8 cellular contexts compared by ENCODE assay signal in the genomic region with DNA sequence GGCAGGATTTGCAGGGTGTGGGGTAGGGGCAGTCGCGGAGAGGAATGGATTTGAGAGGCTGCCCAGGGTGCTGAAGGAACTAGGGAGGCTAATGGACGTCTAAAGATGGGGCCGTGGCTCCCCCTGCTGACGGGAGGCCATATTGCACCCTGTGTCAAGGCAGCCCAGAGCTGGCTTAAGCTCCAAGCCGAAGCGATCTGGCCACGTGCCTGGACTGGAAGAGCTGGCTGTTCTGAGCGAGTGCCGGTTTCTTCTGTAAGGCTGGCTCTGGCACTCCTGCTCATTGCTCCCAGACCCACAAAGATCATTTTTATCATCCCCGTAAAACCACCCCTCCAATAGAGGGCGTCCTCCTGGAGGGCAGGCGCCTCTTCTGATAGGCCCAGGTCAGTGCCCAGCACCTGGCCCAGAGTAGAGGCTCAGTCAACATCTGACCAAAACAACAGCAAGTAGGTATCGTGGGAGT. TPM values are rescaled to one million over a fixed set of nuclear protein-coding genes. Genes with fewer than 3 reads are reported as not detected.
A peak's percentile ranks its signal among the peaks of the same experiment; 100 is the strongest.
DNase-seq lines count a peak whose midpoint lies in the region; ATAC-seq and TF ChIP-seq lines count a peak whose summit lies in the region.

No MANE protein-coding gene starts in this region.

- peaks cover 7% of the 10 kb centered on the region for H3K4me1 Mint-ChIP-seq in activated CD4-positive, alpha-beta T cell treated with anti-CD3 and anti-CD28 coated beads, Interleukin-2, amount 10 ng/mL, durations not matched to agents 7 days and 5 days

- 19% methylated on average over 14 of the region's 14 CpGs for WGBS in liver

- peak; percentile 60 for DNase-seq in DMS 273 treated with DMSO at 0.1 percent for 48 hours (lab: John Stamatoyannopoulos, UW)
- peak; percentile 54 for DNase-seq in NCI-H446 treated with DMSO at 0.1 percent for 48 hours (lab: John Stamatoyannopoulos, UW)
- DNase-seq in activated CD4-positive, alpha-beta T cell treated with anti-CD3 and anti-CD28 coated beads, Interleukin-2, amount 10 ng/mL, durations not matched to agents 7 days and 5 days, result peak; percentile 76
- peak; percentile 79 for DNase-seq in colonic mucosa
- peak; percentile 63 to 74 for DNase-seq in stimulated activated CD4-positive, alpha-beta T cell treated with anti-CD3 and anti-CD28 coated beads, Interleukin-4, amount 100 ng/mL, for 4 hours

- CTCF ChIA-PET in activated CD4-positive, alpha-beta T cell treated with anti-CD3 and anti-CD28 coated beads, Interleukin-2, amount 10 ng/mL, durations not matched to agents 7 days and 5 days (lab: Charles Lee), result interaction anchor here (0.6 to 2.9 kb wide), 16 partner anchors 11 to 726 kb away, joined by 3 to 13 read pairs (median 4); no protein-coding TSS in a partner anchor

- no peaks in the 10 kb centered on the region for H3K27me3 ChIP-seq in colonic mucosa
- peaks cover 0 to 3% (median 0%) of the 10 kb centered on the region in 4 donors for H3K27me3 ChIP-seq in liver (ENCODE audit: control insufficient read depth in 4 of 4, insufficient read depth in 4 of 4, low read length in 3 of 4)

- H3K36me3 Mint-ChIP-seq in activated CD4-positive, alpha-beta T cell treated with anti-CD3 and anti-CD28 coated beads, Interleukin-2, amount 10 ng/mL, durations not matched to agents 7 days and 5 days (ENCODE audit: low read depth), result no peaks in the 10 kb centered on the region

- no peaks in the 10 kb centered on the region for H3K9me3 Mint-ChIP-seq in activated CD4-positive, alpha-beta T cell treated with anti-CD3 and anti-CD28 coated beads, Interleukin-2, amount 10 ng/mL, durations not matched to agents 7 days and 5 days

- no peaks in the 10 kb centered on the region for H3K4me1 ChIP-seq in colonic mucosa
- peaks cover 0 to 2% (median 1%) of the 10 kb centered on the region in 4 donors for H3K4me1 ChIP-seq in liver (ENCODE audit: control insufficient read depth in 4 of 4, insufficient read depth in 4 of 4, low read length in 3 of 4)

- peak overlapping the region; percentile 33 for H3K27ac Mint-ChIP-seq in activated CD4-positive, alpha-beta T cell treated with anti-CD3 and anti-CD28 coated beads, Interleukin-2, amount 10 ng/mL, durations not matched to agents 7 days and 5 days

- TF ChIP-seq RAD21 in liver (IDR thresholded peaks at IDR 0.05), result peak; percentile 77 to 86

- H3K9me3 ChIP-seq in colonic mucosa (no peaks in the 10 kb centered on the region), liver (ENCODE audit: control insufficient read depth in 4 of 4, low read length in 3 of 4) (no peaks in the 10 kb centered on the region)

- ATAC-seq in HG02571 (IDR thresholded peaks at IDR 0.05; ENCODE audit: unreplicated experiment), result peak; percentile 50
- no peak for ATAC-seq in HG02763 (IDR thresholded peaks at IDR 0.05; ENCODE audit: unreplicated experiment)

- H3K36me3 ChIP-seq in colonic mucosa, result no peaks in the 10 kb centered on the region
- H3K36me3 ChIP-seq in liver (ENCODE audit: control insufficient read depth in 4 of 4, insufficient read depth in 3 of 4, low read depth in 1 of 4, low read length in 3 of 4), result no peaks in the 10 kb centered on the region

- intact Hi-C loops in colonic mucosa (cut with DNase I), result loop anchor here (5.0 to 10.0 kb wide), 3 partner anchors 116 to 713 kb away; no protein-coding TSS in a partner anchor

- no peak overlapping the region for H3K27ac ChIP-seq in colonic mucosa
- H3K27ac ChIP-seq in liver (ENCODE audit: low read depth in 1 of 2, low read length in 2 of 2), result no peak overlapping the region

- H3K9ac ChIP-seq in colonic mucosa (ENCODE audit: low read depth in 2 of 2, low read length in 2 of 2), result no peak overlapping the region
- H3K9ac ChIP-seq in liver (ENCODE audit: low read depth in 1 of 2, low read length in 2 of 2), result no peak overlapping the region

- H3K4me3 ChIP-seq in colonic mucosa (no peak overlapping the region), liver (ENCODE audit: low read depth in 1 of 3, low read length in 3 of 3) (no peak overlapping the region)

- peak overlapping the region; percentile 69 for H3K4me3 Mint-ChIP-seq in activated CD4-positive, alpha-beta T cell treated with anti-CD3 and anti-CD28 coated beads, Interleukin-2, amount 10 ng/mL, durations not matched to agents 7 days and 5 days

- TF ChIP-seq CTCF in colonic mucosa (IDR thresholded peaks at IDR 0.05) (peak; percentile 60), liver (IDR thresholded peaks at IDR 0.05; ENCODE audit: low read depth, low read length, missing input control) (peak; percentile 82)

- POLR2A ChIA-PET in activated CD4-positive, alpha-beta T cell treated with anti-CD3 and anti-CD28 coated beads, Interleukin-2, amount 10 ng/mL, durations not matched to agents 7 days and 5 days (lab: Charles Lee), result interaction anchor here (0.6 kb wide), 1 partner anchor 12 kb away, joined by 3 read pairs; no protein-coding TSS in a partner anchor

- peaks cover 22% of the 10 kb centered on the region for H3K27me3 Mint-ChIP-seq in activated CD4-positive, alpha-beta T cell treated with anti-CD3 and anti-CD28 coated beads, Interleukin-2, amount 10 ng/mL, durations not matched to agents 7 days and 5 days

TF ChIP-seq in liver, 16 proteins besides CTCF, POLR2A, EP300 and RAD21 (continues in another document):
- no peak for TF ChIP-seq JUND (IDR thresholded peaks at IDR 0.05)
- no peak for TF ChIP-seq ATF3 (IDR thresholded peaks at IDR 0.05)
- no peak for TF ChIP-seq FOXA2 (IDR thresholded peaks at IDR 0.05)
- no peak for TF ChIP-seq EGR1 (IDR thresholded peaks at IDR 0.05; ENCODE audit: low read depth in 2 of 2)
- TF ChIP-seq REST (IDR thresholded peaks at IDR 0.05), result no peak
- no peak for TF ChIP-seq TAF1 (conservative IDR thresholded peaks at IDR 0.05)
- TF ChIP-seq HNF4A (conservative IDR thresholded peaks at IDR 0.05), result no peak
- TF ChIP-seq SP1 (IDR thresholded peaks at IDR 0.05), result no peak
- no peak for TF ChIP-seq NR2F2 (IDR thresholded peaks at IDR 0.05)
- no peak for TF ChIP-seq GABPA (IDR thresholded peaks at IDR 0.05 in 1 of 2, conservative IDR thresholded peaks at IDR 0.05 in 1 of 2)

RNA-seq across cellular contexts. Expression of gene PNCK, which starts 5.6 kb away (rescaled TPM):
- total RNA-seq in activated CD4-positive, alpha-beta T cell treated with anti-CD3 and anti-CD28 coated beads, Interleukin-2, amount 10 ng/mL, durations not matched to agents 7 days and 5 days, result not detected
- 10 to 100 TPM in 1 of 2 donors, 1 to 10 TPM in 1; 1.9 to 11.1 TPM for total RNA-seq in colonic mucosa
- total RNA-seq in liver, result under 1 TPM in 1 of 2 donors, not detected in 1; 0.17 TPM
- under 1 TPM in 1 of 2 donors, not detected in 1; 0.02 TPM for polyA plus RNA-seq in liver

RNA-seq across cellular contexts. Expression of gene SLC6A8, which starts 19.8 kb away (rescaled TPM):
- under 1 TPM; 0.65 to 0.69 TPM for total RNA-seq in activated CD4-positive, alpha-beta T cell treated with anti-CD3 and anti-CD28 coated beads, Interleukin-2, amount 10 ng/mL, durations not matched to agents 7 days and 5 days
- total RNA-seq in colonic mucosa, result 100 to 1,000 TPM; 197 to 435 TPM
- 10 to 100 TPM in 1 of 2 donors, under 1 TPM in 1; 0.84 to 44.4 TPM for total RNA-seq in liver
- polyA plus RNA-seq in liver, result 1 to 10 TPM in 1 of 2 donors, under 1 TPM in 1; 0.25 to 1.9 TPM

RNA-seq across cellular contexts. Expression of gene DUSP9, which starts 21.0 kb away (rescaled TPM):
- total RNA-seq in activated CD4-positive, alpha-beta T cell treated with anti-CD3 and anti-CD28 coated beads, Interleukin-2, amount 10 ng/mL, durations not matched to agents 7 days and 5 days, result not detected
- total RNA-seq in colonic mucosa, result under 1 TPM in 1 of 2 donors, not detected in 1; 0.49 TPM
- 100 to 1,000 TPM in 1 of 2 donors, 1 to 10 TPM in 1; 1.9 to 164 TPM for total RNA-seq in liver
- under 1 TPM; 0.42 to 0.90 TPM for polyA plus RNA-seq in liver

RNA-seq across cellular contexts. Expression of gene BCAP31, which starts 56.2 kb away (rescaled TPM):
- total RNA-seq in activated CD4-positive, alpha-beta T cell treated with anti-CD3 and anti-CD28 coated beads, Interleukin-2, amount 10 ng/mL, durations not matched to agents 7 days and 5 days, result 100 to 1,000 TPM; 142 to 148 TPM
- 100 to 1,000 TPM; 217 to 295 TPM for total RNA-seq in colonic mucosa
- total RNA-seq in liver, result 100 to 1,000 TPM in 1 of 2 donors, 10 to 100 TPM in 1; 64.6 to 101 TPM
- 100 to 1,000 TPM; 136 to 158 TPM for polyA plus RNA-seq in liver

RNA-seq across cellular contexts. Expression of gene ABCD1, which starts 56.7 kb away (rescaled TPM):
- 10 to 100 TPM; 15.4 to 16.0 TPM for total RNA-seq in activated CD4-positive, alpha-beta T cell treated with anti-CD3 and anti-CD28 coated beads, Interleukin-2, amount 10 ng/mL, durations not matched to agents 7 days and 5 days
- total RNA-seq in colonic mucosa (10 to 100 TPM; 12.7 to 16.8 TPM), liver (10 to 100 TPM in 1 of 2 donors, 1 to 10 TPM in 1; 5.6 to 10.8 TPM)
- polyA plus RNA-seq in liver, result 1 to 10 TPM; 4.0 to 9.6 TPM

Comparison
In these comparisons a context has a peak if more than half of its experiments do, and no peak if none do; other contexts are left out.
1. RNA of gene SLC6A8, which starts 19.8 kb away (total RNA-seq): 197 to 435 TPM in colonic mucosa; 0.84 to 44.4 TPM in liver and 0.65 to 0.69 TPM in activated CD4-positive, alpha-beta T cell treated with anti-CD3 and anti-CD28 coated beads, Interleukin-2, amount 10 ng/mL, durations not matched to agents 7 days and 5 days; every median in the first group is over 4 times any median in the second.
2. Peak in every context shown above with its lines, with median percentiles within 50 percentile points of each other: DNase-seq.